ENCODE assay signal across 11 cellular contexts in the genomic region with DNA sequence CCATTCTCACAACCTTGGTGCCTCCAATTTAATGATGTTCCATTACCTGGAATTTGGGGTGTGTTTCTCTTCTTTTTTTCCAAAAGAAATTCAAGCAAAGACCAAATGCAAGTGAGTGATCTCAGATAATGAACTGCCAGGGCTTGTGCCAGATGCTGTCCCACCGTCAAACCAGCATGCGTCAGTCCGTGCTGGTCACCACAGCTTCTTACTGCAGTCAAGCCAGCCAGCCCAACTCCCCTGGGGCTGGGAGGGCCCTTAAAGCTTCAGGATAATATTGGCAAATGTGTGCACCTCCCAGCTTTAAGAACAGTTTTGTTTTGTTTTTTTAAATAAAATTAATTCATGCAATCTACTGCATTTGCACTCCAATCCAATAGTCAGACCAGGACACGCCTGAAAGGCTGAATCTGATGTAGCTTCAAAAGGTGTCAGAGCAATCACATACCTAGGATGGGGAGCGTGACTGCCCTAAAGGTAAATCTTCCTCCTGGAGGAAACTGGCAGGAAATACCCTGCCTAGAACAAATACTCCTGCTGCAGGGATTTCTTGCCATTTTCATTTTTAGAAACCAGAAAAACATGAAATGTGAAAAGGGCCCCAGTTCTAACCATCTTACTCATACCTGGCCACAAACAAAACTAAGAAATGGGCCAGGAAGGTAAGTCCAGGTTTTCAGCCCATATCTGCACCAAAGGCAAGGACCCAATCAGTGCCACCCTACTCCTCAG. TPM values are rescaled to one million over a fixed set of nuclear protein-coding genes. Genes with fewer than 3 reads are reported as not detected.
DNase-seq lines count a peak whose midpoint lies in the region; ATAC-seq and TF ChIP-seq lines count a peak whose summit lies in the region.
"Had no signal": no experiment of that assay in that cellular context is flagged by ENCODE, and none has a peak within 500 bp of the region (broad histone marks: within the 10 kb centered on the region; RNA-seq: fewer than 3 reads in every experiment).

No MANE protein-coding gene starts in this region.

- intact Hi-C loops in body of pancreas (cut with DNase I) (no loop called here), left lung (cut with DNase I) (no loop called here)

- peaks cover 0 to 5% of the 10 kb centered on the region in 2 donors for H3K4me1 Mint-ChIP-seq in effector memory CD8-positive, alpha-beta T cell (ENCODE audit: low read depth in 2 of 2)
- H3K4me1 Mint-ChIP-seq: activated naive CD8-positive, alpha-beta T cell treated with anti-CD3 and anti-CD28 coated beads, Interleukin-2, amount 10 ng/mL, durations not matched to agents 7 days and 5 days had no signal

- H3K27me3 ChIP-seq in body of pancreas = no peaks in the 10 kb centered on the region
- no peaks in the 10 kb centered on the region for H3K27me3 ChIP-seq in subcutaneous abdominal adipose tissue (ENCODE audit: control insufficient read depth in 5 of 5, insufficient read depth in 4 of 5, low read length in 5 of 5)
- H3K27me3 ChIP-seq in left lung = no peaks in the 10 kb centered on the region

- H3K36me3 ChIP-seq in body of pancreas (replicated peaks in 1 of 2; ENCODE audit: insufficient read depth in 1 of 2, low read depth in 2 of 2) (no peaks in the 10 kb centered on the region), subcutaneous abdominal adipose tissue (ENCODE audit: control insufficient read depth in 5 of 5, insufficient read depth in 5 of 5, low read length in 5 of 5) (no peaks in the 10 kb centered on the region), left lung (no peaks in the 10 kb centered on the region)

- H3K9me3 ChIP-seq in body of pancreas (no peaks in the 10 kb centered on the region), subcutaneous abdominal adipose tissue (ENCODE audit: control insufficient read depth in 5 of 5, low read length in 5 of 5) (no peaks in the 10 kb centered on the region), left lung (no peaks in the 10 kb centered on the region)

- H3K27ac ChIP-seq in body of pancreas (peak overlapping the region in 2 of 4 donors; percentile 40 to 67), subcutaneous abdominal adipose tissue (ENCODE audit: low read depth, low read length) (peak overlapping the region; percentile 76), left lung (no peak overlapping the region)

- no peaks in the 10 kb centered on the region for H3K9me3 Mint-ChIP-seq in effector memory CD8-positive, alpha-beta T cell
- H3K9me3 Mint-ChIP-seq: activated CD4-positive, alpha-beta T cell treated with anti-CD3 and anti-CD28 coated beads, Interleukin-2, amount 10 ng/mL, durations not matched to agents 24 days and 14 days; activated naive CD8-positive, alpha-beta T cell treated with anti-CD3 and anti-CD28 coated beads, Interleukin-2, amount 10 ng/mL, durations not matched to agents 7 days and 5 days had no signal

- H3K4me3 ChIP-seq in body of pancreas (no peak overlapping the region), subcutaneous abdominal adipose tissue (ENCODE audit: low read depth in 1 of 5, low read length in 5 of 5) (peak overlapping the region in 3 of 5 donors; percentile 7 to 42 (median 12)), left lung (no peak overlapping the region)

- H3K9ac ChIP-seq in subcutaneous abdominal adipose tissue (ENCODE audit: low read length in 5 of 5) = no peak overlapping the region

- no peak overlapping the region for H3K27ac Mint-ChIP-seq in effector memory CD8-positive, alpha-beta T cell
- H3K27ac Mint-ChIP-seq: activated CD4-positive, alpha-beta T cell treated with anti-CD3 and anti-CD28 coated beads, Interleukin-2, amount 10 ng/mL, durations not matched to agents 24 days and 14 days; activated naive CD8-positive, alpha-beta T cell treated with anti-CD3 and anti-CD28 coated beads, Interleukin-2, amount 10 ng/mL, durations not matched to agents 7 days and 5 days had no signal

- H3K4me1 ChIP-seq in body of pancreas (peaks cover 31% of the 10 kb centered on the region), subcutaneous abdominal adipose tissue (ENCODE audit: control insufficient read depth in 5 of 5, insufficient read depth in 5 of 5, low read length in 5 of 5) (peaks cover 14 to 69% (median 55%) of the 10 kb centered on the region in 5 donors), left lung (peaks cover 0 to 19% of the 10 kb centered on the region in 2 donors)

- ATAC-seq in HG02610 (IDR thresholded peaks at IDR 0.05; ENCODE audit: unreplicated experiment) (peak; percentile 24), body of pancreas (peak; percentile 25), left lung (no peak), HG02798 (IDR thresholded peaks at IDR 0.05; ENCODE audit: poor library complexity, unreplicated experiment) (no peak)
- ATAC-seq in effector memory CD8-positive, alpha-beta T cell (replicated peaks) = no peak

- TF ChIP-seq CTCF in body of pancreas (IDR thresholded peaks at IDR 0.05) (no peak), left lung (IDR thresholded peaks at IDR 0.05) (no peak)

- H3K36me3 Mint-ChIP-seq in effector memory CD8-positive, alpha-beta T cell (ENCODE audit: insufficient read depth) = no peaks in the 10 kb centered on the region
- H3K36me3 Mint-ChIP-seq: activated naive CD8-positive, alpha-beta T cell treated with anti-CD3 and anti-CD28 coated beads, Interleukin-2, amount 10 ng/mL, durations not matched to agents 7 days and 5 days had no signal

- TF ChIP-seq POLR2A in body of pancreas (IDR thresholded peaks at IDR 0.05) = no peak

- 41 to 62% methylated on average over 5 of the region's 5 CpGs for WGBS in body of pancreas, 2 donors

- H3K27me3 Mint-ChIP-seq in effector memory CD8-positive, alpha-beta T cell = peaks cover 6 to 36% of the 10 kb centered on the region in 2 donors

- peak in 3 of 4 donors; percentile 31 to 38 (median 32) for DNase-seq in body of pancreas
- DNase-seq in kidney tubule cell (ENCODE audit: low spot score) = peak; percentile 38
- DNase-seq in effector memory CD8-positive, alpha-beta T cell = no peak
- no peak for DNase-seq in NCI-H2029 treated with DMSO at 0.1 percent for 48 hours (lab: John Stamatoyannopoulos, UW)
- DNase-seq in left lung = no peak
- DNase-seq: activated CD4-positive, alpha-beta T cell treated with anti-CD3 and anti-CD28 coated beads, Interleukin-2, amount 10 ng/mL, durations not matched to agents 24 days and 14 days; activated naive CD8-positive, alpha-beta T cell treated with anti-CD3 and anti-CD28 coated beads, Interleukin-2, amount 10 ng/mL, durations not matched to agents 7 days and 5 days; Kasumi-1 had no signal

- H3K4me3 Mint-ChIP-seq in effector memory CD8-positive, alpha-beta T cell = no peak overlapping the region
- H3K4me3 Mint-ChIP-seq: activated CD4-positive, alpha-beta T cell treated with anti-CD3 and anti-CD28 coated beads, Interleukin-2, amount 10 ng/mL, durations not matched to agents 24 days and 14 days; activated naive CD8-positive, alpha-beta T cell treated with anti-CD3 and anti-CD28 coated beads, Interleukin-2, amount 10 ng/mL, durations not matched to agents 7 days and 5 days had no signal

RNA-seq across cellular contexts. Expression of gene SP3, which starts 26.9 kb away (rescaled TPM):
- 10 to 100 TPM; 41.0 to 42.8 TPM for total RNA-seq in body of pancreas
- 10 to 100 TPM; 69.0 to 84.3 TPM for total RNA-seq in left lung

Comparison
In these comparisons a context has a peak if more than half of its experiments do, and no peak if none do; other contexts are left out.
1. ATAC-seq: peak in HG02610 (single experiment) and body of pancreas (single experiment); none in effector memory CD8-positive, alpha-beta T cell (single experiment), left lung (single experiment) and HG02798 (single experiment).
2. DNase-seq: peak in body of pancreas (3 of 4) and kidney tubule cell (single experiment); none in effector memory CD8-positive, alpha-beta T cell (0 of 3), NCI-H2029 treated with DMSO at 0.1 percent for 48 hours (single experiment) and left lung (0 of 2).
3. H3K4me3 ChIP-seq: peak in subcutaneous abdominal adipose tissue (3 of 5); none in body of pancreas (0 of 2) and left lung (0 of 2).